Comparison of ENCODE assay signal across 32 cellular contexts in genomic region chr7:41504581-41504980, GRCh38.
"Had no signal": no experiment of that assay in that cellular context is flagged by ENCODE, and none has a peak within 500 bp of the region (broad histone marks: within the 10 kb centered on the region; RNA-seq: fewer than 3 reads in every experiment).

No MANE protein-coding gene starts in this region.

- H3K9me3 ChIP-seq: ascending aorta, breast epithelium, colonic mucosa, esophagus squamous epithelium had no signal

- DNase-seq: activated CD4-positive, alpha-beta memory T cell treated with anti-CD3 and anti-CD28 coated beads for 36 hours; activated CD4-positive, alpha-beta T cell treated with anti-CD3 and anti-CD28 coated beads for 36 hours; activated CD4-positive, alpha-beta T cell treated with anti-CD3 and anti-CD28 coated beads, Interleukin-2, amount 10 ng/mL, durations not matched to agents 24 days and 14 days; activated CD4-positive, CD25-positive, alpha-beta regulatory T cell; activated CD4-positive, CD25-positive, alpha-beta regulatory T cell treated with anti-CD3 and anti-CD28 coated beads, Interleukin-2, amount 50 U/mL, for 72 hours; activated CD8-positive, alpha-beta memory T cell treated with anti-CD3 and anti-CD28 coated beads, Interleukin-2, amount 10 ng/mL, durations not matched to agents 7 days and 5 days; activated CD8-positive, alpha-beta memory T cell treated with anti-CD3 and anti-CD28 coated beads, Interleukin-2, amount 50 U/mL, for 4 hours; activated CD8-positive, alpha-beta T cell treated with anti-CD3 and anti-CD28 coated beads, Interleukin-2, amount 10 ng/mL, durations not matched to agents 7 days and 5 days; activated effector memory CD4-positive, alpha-beta T cell treated with anti-CD3 and anti-CD28 coated beads, Interleukin-2, amount 50 U/mL, for 16 hours; activated naive CD4-positive, alpha-beta T cell; activated naive CD4-positive, alpha-beta T cell treated with anti-CD3 and anti-CD28 coated beads, Interleukin-2, amount 10 ng/mL, durations not matched to agents 7 days and 5 days; activated naive CD8-positive, alpha-beta T cell treated with anti-CD3 and anti-CD28 coated beads, Interleukin-2, amount 10 ng/mL, durations not matched to agents 7 days and 5 days; activated T-cell treated with anti-CD3 and anti-CD28 coated beads, Interleukin-2, amount 50 U/mL, for 1 hour; activated T-cell treated with anti-CD3 and anti-CD28 coated beads, Interleukin-2, amount 50 U/mL, for 48 hours; central memory CD4-positive, alpha-beta T cell; cerebellar nuclear complex; colonic mucosa; effector CD8-positive, alpha-beta T cell; esophagus squamous epithelium; foreskin melanocyte; head of caudate nucleus; T-helper 17 cell; T1000 had no signal

- H3K27me3 Mint-ChIP-seq: activated CD4-positive, alpha-beta memory T cell treated with anti-CD3 and anti-CD28 coated beads for 36 hours; activated CD4-positive, alpha-beta T cell treated with anti-CD3 and anti-CD28 coated beads for 36 hours; activated CD4-positive, alpha-beta T cell treated with anti-CD3 and anti-CD28 coated beads, Interleukin-2, amount 10 ng/mL, durations not matched to agents 24 days and 14 days; activated CD8-positive, alpha-beta memory T cell treated with anti-CD3 and anti-CD28 coated beads, Interleukin-2, amount 10 ng/mL, durations not matched to agents 7 days and 5 days; activated naive CD4-positive, alpha-beta T cell treated with anti-CD3 and anti-CD28 coated beads, Interleukin-2, amount 10 ng/mL, durations not matched to agents 7 days and 5 days; activated naive CD8-positive, alpha-beta T cell treated with anti-CD3 and anti-CD28 coated beads, Interleukin-2, amount 10 ng/mL, durations not matched to agents 7 days and 5 days; brain; T-helper 17 cell had no signal

- H3K4me1 ChIP-seq: ascending aorta, breast epithelium, colonic mucosa, esophagus squamous epithelium had no signal

- H3K4me3 Mint-ChIP-seq: activated CD4-positive, alpha-beta memory T cell treated with anti-CD3 and anti-CD28 coated beads for 36 hours; activated CD4-positive, alpha-beta T cell treated with anti-CD3 and anti-CD28 coated beads for 36 hours; activated CD4-positive, alpha-beta T cell treated with anti-CD3 and anti-CD28 coated beads, Interleukin-2, amount 10 ng/mL, durations not matched to agents 24 days and 14 days; activated CD8-positive, alpha-beta memory T cell treated with anti-CD3 and anti-CD28 coated beads, Interleukin-2, amount 10 ng/mL, durations not matched to agents 7 days and 5 days; activated CD8-positive, alpha-beta T cell treated with anti-CD3 and anti-CD28 coated beads, Interleukin-2, amount 10 ng/mL, durations not matched to agents 7 days and 5 days; activated naive CD4-positive, alpha-beta T cell treated with anti-CD3 and anti-CD28 coated beads, Interleukin-2, amount 10 ng/mL, durations not matched to agents 7 days and 5 days; activated naive CD8-positive, alpha-beta T cell treated with anti-CD3 and anti-CD28 coated beads, Interleukin-2, amount 10 ng/mL, durations not matched to agents 7 days and 5 days; activated T-helper 1 cell treated with anti-CD3 and anti-CD28 coated beads, Interleukin-12 subunit alpha, Interleukin-12 subunit beta, Interleukin-2, Interleukin-4 antibody, amounts not matched to agents 30 ng/mL and 10 ng/mL and 1 ng/mL, durations not matched to agents 14 hours and 24 hours and 36 hours; brain; T-helper 17 cell; T-helper 2 cell treated with Interferon-gamma antibody and Interleukin-4, amounts not matched to agents 5 μg/mL and 100 μg/mL, for 36 hours had no signal

- H3K4me3 ChIP-seq: ascending aorta, breast epithelium, cardiac muscle cell, colonic mucosa, esophagus squamous epithelium had no signal

- H3K9me3 Mint-ChIP-seq: activated CD4-positive, alpha-beta memory T cell treated with anti-CD3 and anti-CD28 coated beads for 36 hours; activated naive CD8-positive, alpha-beta T cell treated with anti-CD3 and anti-CD28 coated beads, Interleukin-2, amount 10 ng/mL, durations not matched to agents 7 days and 5 days; brain had no signal

- H3K27ac Mint-ChIP-seq: activated CD4-positive, alpha-beta memory T cell treated with anti-CD3 and anti-CD28 coated beads for 36 hours; activated CD4-positive, alpha-beta T cell treated with anti-CD3 and anti-CD28 coated beads for 36 hours; activated CD4-positive, alpha-beta T cell treated with anti-CD3 and anti-CD28 coated beads, Interleukin-2, amount 10 ng/mL, durations not matched to agents 24 days and 14 days; activated CD8-positive, alpha-beta memory T cell treated with anti-CD3 and anti-CD28 coated beads, Interleukin-2, amount 10 ng/mL, durations not matched to agents 7 days and 5 days; activated CD8-positive, alpha-beta T cell treated with anti-CD3 and anti-CD28 coated beads, Interleukin-2, amount 10 ng/mL, durations not matched to agents 7 days and 5 days; activated naive CD4-positive, alpha-beta T cell treated with anti-CD3 and anti-CD28 coated beads, Interleukin-2, amount 10 ng/mL, durations not matched to agents 7 days and 5 days; activated naive CD4-positive, alpha-beta T cell treated with anti-CD3 and anti-CD28 coated beads, Interleukin-2, amount 50 U/mL, for 72 hours; activated naive CD8-positive, alpha-beta T cell treated with anti-CD3 and anti-CD28 coated beads, Interleukin-2, amount 10 ng/mL, durations not matched to agents 7 days and 5 days; activated T-helper 1 cell treated with anti-CD3 and anti-CD28 coated beads, Interleukin-12 subunit alpha, Interleukin-12 subunit beta, Interleukin-2, Interleukin-4 antibody, amounts not matched to agents 30 ng/mL and 10 ng/mL and 1 ng/mL, durations not matched to agents 14 hours and 24 hours and 36 hours; activated T-helper 2 cell treated with anti-CD3 and anti-CD28 coated beads, Interferon-gamma antibody, Interleukin-2, Interleukin-4, amounts not matched to agents 10 μg/mL and 5 μg/mL and 100 μg/mL, durations not matched to agents 14 hours and 24 hours and 36 hours; brain; T-helper 17 cell; T-helper 2 cell treated with Interferon-gamma antibody and Interleukin-4, amounts not matched to agents 5 μg/mL and 100 μg/mL, for 36 hours had no signal

- H3K4me1 Mint-ChIP-seq: activated CD4-positive, alpha-beta T cell treated with anti-CD3 and anti-CD28 coated beads for 36 hours; activated CD4-positive, alpha-beta T cell treated with anti-CD3 and anti-CD28 coated beads, Interleukin-2, amount 10 ng/mL, durations not matched to agents 24 days and 14 days; activated CD8-positive, alpha-beta memory T cell treated with anti-CD3 and anti-CD28 coated beads, Interleukin-2, amount 10 ng/mL, durations not matched to agents 7 days and 5 days; activated naive CD4-positive, alpha-beta T cell treated with anti-CD3 and anti-CD28 coated beads, Interleukin-2, amount 10 ng/mL, durations not matched to agents 7 days and 5 days; activated naive CD8-positive, alpha-beta T cell treated with anti-CD3 and anti-CD28 coated beads, Interleukin-2, amount 10 ng/mL, durations not matched to agents 7 days and 5 days; brain; T-helper 17 cell had no signal

- H3K36me3 ChIP-seq: ascending aorta, breast epithelium, cardiac muscle cell, colonic mucosa, esophagus squamous epithelium had no signal

- H3K36me3 Mint-ChIP-seq: activated CD4-positive, alpha-beta memory T cell treated with anti-CD3 and anti-CD28 coated beads for 36 hours; activated CD8-positive, alpha-beta memory T cell treated with anti-CD3 and anti-CD28 coated beads, Interleukin-2, amount 10 ng/mL, durations not matched to agents 7 days and 5 days; activated naive CD4-positive, alpha-beta T cell treated with anti-CD3 and anti-CD28 coated beads, Interleukin-2, amount 10 ng/mL, durations not matched to agents 7 days and 5 days; activated naive CD4-positive, alpha-beta T cell treated with anti-CD3 and anti-CD28 coated beads, Interleukin-2, amount 50 U/mL, for 72 hours; activated naive CD8-positive, alpha-beta T cell treated with anti-CD3 and anti-CD28 coated beads, Interleukin-2, amount 10 ng/mL, durations not matched to agents 7 days and 5 days; brain had no signal

- ATAC-seq: activated CD4-positive, alpha-beta T cell treated with anti-CD3 and anti-CD28 coated beads for 36 hours; activated CD8-positive, alpha-beta memory T cell treated with anti-CD3 and anti-CD28 coated beads, Interleukin-2, amount 10 ng/mL, durations not matched to agents 7 days and 5 days; activated CD8-positive, alpha-beta T cell treated with anti-CD3 and anti-CD28 coated beads, Interleukin-2, amount 10 ng/mL, durations not matched to agents 7 days and 5 days; activated naive CD4-positive, alpha-beta T cell treated with anti-CD3 and anti-CD28 coated beads, Interleukin-2, amount 50 U/mL, for 72 hours; T-helper 17 cell had no signal

- H3K27me3 ChIP-seq: ascending aorta, breast epithelium, cardiac muscle cell, colonic mucosa, esophagus squamous epithelium had no signal

- H3K27ac ChIP-seq: ascending aorta, breast epithelium, cardiac muscle cell, colonic mucosa, epithelial cell of prostate, esophagus squamous epithelium had no signal
